Comparison of ENCODE assay signal across 8 cellular contexts in genomic region chr13:79404985-79405384, GRCh38. TPM values are rescaled to one million over a fixed set of nuclear protein-coding genes. Genes with fewer than 3 reads are reported as not detected.
DNase-seq lines count a peak whose midpoint lies in the region; ATAC-seq and TF ChIP-seq lines count a peak whose summit lies in the region.

No MANE protein-coding gene starts in this region.

- H3K4me3 ChIP-seq in right atrium auricular region (peak overlapping the region; percentile 80 to 87), lower lobe of right lung (peak overlapping the region; percentile 81)

- H3K27me3 ChIP-seq in right atrium auricular region (no peaks in the 10 kb centered on the region), lower lobe of right lung (ENCODE audit: low read depth) (no peaks in the 10 kb centered on the region)

- TF ChIP-seq CTCF in right atrium auricular region (IDR thresholded peaks at IDR 0.05) (no peak), lower lobe of right lung (IDR thresholded peaks at IDR 0.05) (no peak), CD14-positive monocyte (IDR thresholded peaks at IDR 0.05) (no peak)

- peaks cover 11 to 12% of the 10 kb centered on the region in 2 donors for H3K36me3 Mint-ChIP-seq in CD14-positive monocyte

- H3K9me3 ChIP-seq in right atrium auricular region (no peaks in the 10 kb centered on the region), lower lobe of right lung (no peaks in the 10 kb centered on the region)

- H3K4me1 ChIP-seq in right atrium auricular region, result peaks cover 0 to 44% of the 10 kb centered on the region in 2 donors
- H3K4me1 ChIP-seq in lower lobe of right lung, result peaks cover 57% of the 10 kb centered on the region

- H3K27ac Mint-ChIP-seq in CD14-positive monocyte, result no peak overlapping the region

- no peaks in the 10 kb centered on the region for H3K36me3 ChIP-seq in right atrium auricular region
- H3K36me3 ChIP-seq in lower lobe of right lung, result peaks cover 4% of the 10 kb centered on the region

- no peaks in the 10 kb centered on the region for H3K9me3 Mint-ChIP-seq in CD14-positive monocyte

- H3K27ac ChIP-seq in right atrium auricular region, result peak overlapping the region; percentile 95 to 96
- H3K27ac ChIP-seq in lower lobe of right lung, result peak overlapping the region; percentile 95

- DNase-seq in right atrium auricular region (ENCODE audit: low spot score) (no peak), left cardiac atrium (no peak), lower lobe of right lung (no peak), GOT3 (lab: John Stamatoyannopoulos, UW) (no peak), DMS153 treated with DMSO at 0.1 percent for 48 hours (lab: John Stamatoyannopoulos, UW; ENCODE audit: unreplicated experiment) (no peak), NCI-H2081 treated with DMSO at 0.1 percent for 48 hours (lab: John Stamatoyannopoulos, UW) (no peak), CD14-positive monocyte (ENCODE audit: low spot score) (no peak)
- peak; percentile 29 for DNase-seq in activated naive CD4-positive, alpha-beta T cell treated with anti-CD3 and anti-CD28 coated beads, Interleukin-2, amount 50 U/mL, for 16 hours

- H3K27me3 Mint-ChIP-seq in CD14-positive monocyte (ENCODE audit: low read depth in 3 of 3), result no peaks in the 10 kb centered on the region

- H3K4me3 Mint-ChIP-seq in CD14-positive monocyte, result no peak overlapping the region

- peaks cover 31% of the 10 kb centered on the region for H3K4me1 Mint-ChIP-seq in CD14-positive monocyte

- ATAC-seq in left cardiac atrium, result no peak
- ATAC-seq in lower lobe of right lung, result no peak

- intact Hi-C loops in left cardiac atrium (cut with DNase I) (no loop called here), lower lobe of right lung (cut with DNase I) (no loop called here), CD14-positive monocyte (cut with micrococcal nuclease) (no loop called here)

RNA-seq across cellular contexts. Expression of gene RBM26, which starts 1.1 kb away (rescaled TPM):
- 10 to 100 TPM; 19.0 to 19.1 TPM for total RNA-seq in right atrium auricular region
- 10 to 100 TPM; 19.9 to 26.2 TPM for total RNA-seq in left cardiac atrium
- 44.0 TPM for total RNA-seq in lower lobe of right lung
- polyA plus RNA-seq in CD14-positive monocyte, result 1 to 10 TPM; 3.5 to 5.0 TPM
